ENCODE assay signal across 10 cellular contexts in the genomic region with DNA sequence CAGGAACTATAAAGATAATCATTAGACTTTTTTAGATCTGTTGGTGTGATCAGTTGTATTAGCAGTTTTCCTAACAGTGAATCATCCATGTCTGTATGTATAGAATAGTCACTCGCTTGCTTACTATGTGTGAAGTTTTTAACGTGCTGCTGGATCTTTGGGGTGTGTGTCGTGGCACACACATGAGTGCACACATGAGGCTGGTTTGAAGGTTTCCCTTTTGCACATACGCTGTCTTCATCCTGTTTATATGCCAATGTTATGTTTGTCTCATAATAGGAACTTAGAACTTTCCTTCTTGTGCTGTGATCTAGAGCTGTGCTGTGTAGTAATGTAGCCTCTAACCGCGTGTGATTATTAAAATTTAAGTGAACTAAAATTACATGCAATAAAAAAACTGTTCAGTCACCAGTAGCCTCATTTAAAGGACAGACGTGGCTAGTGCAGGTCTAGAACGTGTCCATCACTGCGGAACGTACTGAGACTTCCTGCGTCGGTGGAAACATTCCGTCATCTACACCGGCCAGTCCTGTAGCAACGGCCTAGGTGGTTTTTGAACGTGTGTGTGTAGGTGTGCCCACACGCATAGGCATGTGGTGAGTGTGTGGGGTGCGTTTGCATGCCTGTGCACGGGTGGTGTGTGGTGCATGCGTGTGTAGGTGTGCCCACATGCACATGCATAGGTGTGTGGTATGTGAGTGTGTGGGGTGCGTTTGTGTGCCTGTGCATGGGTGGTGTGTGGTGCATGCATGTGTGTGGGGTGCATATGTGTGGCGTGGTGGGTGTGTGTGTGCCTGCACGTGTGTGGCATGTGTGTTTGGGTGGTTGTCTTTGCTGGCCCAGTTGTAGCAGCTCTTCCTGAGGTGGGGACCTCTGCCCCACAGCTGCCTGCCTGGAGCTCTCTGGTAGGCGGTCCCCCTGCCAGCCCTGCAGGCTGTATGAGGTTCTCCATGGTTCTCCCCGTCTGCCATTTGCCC. TPM values are rescaled to one million over a fixed set of nuclear protein-coding genes. Genes with fewer than 3 reads are reported as not detected.
DNase-seq lines count a peak whose midpoint lies in the region; ATAC-seq, FAIRE-seq and TF ChIP-seq lines count a peak whose summit lies in the region.
"Had no signal": no experiment of that assay in that cellular context is flagged by ENCODE, and none has a peak within 500 bp of the region (broad histone marks: within the 10 kb centered on the region; RNA-seq: fewer than 3 reads in every experiment).

No MANE protein-coding gene starts in this region.

- peaks cover 0 to 9% (median 4%) of the 10 kb centered on the region in 7 donors for H3K9me3 Mint-ChIP-seq in naive B cell

- H3K36me3 ChIP-seq in vagina (no peaks in the 10 kb centered on the region), thyroid gland (no peaks in the 10 kb centered on the region), breast epithelium (no peaks in the 10 kb centered on the region)
- H3K36me3 ChIP-seq: tibial nerve had no signal

- DNase-seq in GM18507 (ENCODE audit: extremely low spot score, insufficient read length, low read depth), result peak; percentile 28
- peak; percentile 76 for DNase-seq in naive B cell
- DNase-seq in KBM-7, result no peak
- no peak for DNase-seq in vagina (ENCODE audit: extremely low spot score in 2 of 2)
- no peak for DNase-seq in thyroid gland
- DNase-seq in breast epithelium (ENCODE audit: low spot score in 2 of 2), result no peak
- DNase-seq: NCI-H2029 had no signal

- H3K27me3 Mint-ChIP-seq in naive B cell, result no peaks in the 10 kb centered on the region

- no peak overlapping the region for H3K27ac ChIP-seq in vagina
- H3K27ac ChIP-seq in thyroid gland, result no peak overlapping the region
- no peak overlapping the region for H3K27ac ChIP-seq in breast epithelium

- peak overlapping the region; percentile 62 to 91 (median 84) for H3K4me3 Mint-ChIP-seq in naive B cell

- 80 to 86% methylated on average over 25 of the region's 25 CpGs for WGBS in thyroid gland, 2 donors

- H3K4me1 Mint-ChIP-seq in naive B cell, result peaks cover 62 to 89% (median 83%) of the 10 kb centered on the region in 3 donors

- peak overlapping the region; percentile 94 to 99 (median 98) for H3K27ac Mint-ChIP-seq in naive B cell

- no peaks in the 10 kb centered on the region for H3K9me3 ChIP-seq in vagina
- H3K9me3 ChIP-seq in thyroid gland, result no peaks in the 10 kb centered on the region
- H3K9me3 ChIP-seq in breast epithelium, result no peaks in the 10 kb centered on the region
- H3K9me3 ChIP-seq: tibial nerve had no signal

- peak; percentile 90 for FAIRE-seq in GM18507 (lab: Jason Lieb, UNC)

- peaks cover 4 to 8% of the 10 kb centered on the region in 2 donors for H3K36me3 Mint-ChIP-seq in naive B cell

- TF ChIP-seq POLR2A in vagina (IDR thresholded peaks at IDR 0.05), result no peak
- TF ChIP-seq POLR2A in thyroid gland (IDR thresholded peaks at IDR 0.05), result no peak
- no peak for TF ChIP-seq POLR2A in breast epithelium (IDR thresholded peaks at IDR 0.05)

- no peak for TF ChIP-seq CTCF in vagina (IDR thresholded peaks at IDR 0.05)
- no peak for TF ChIP-seq CTCF in thyroid gland (IDR thresholded peaks at IDR 0.05)
- TF ChIP-seq CTCF in breast epithelium (IDR thresholded peaks at IDR 0.05), result no peak

- ATAC-seq in GM21447 (IDR thresholded peaks at IDR 0.05; ENCODE audit: unreplicated experiment) (peak; percentile 69), HG03565 (IDR thresholded peaks at IDR 0.05; ENCODE audit: unreplicated experiment) (peak; percentile 57), naive B cell (ENCODE audit: low read depth in 2 of 2) (peak; percentile 74 to 78)

- in situ Hi-C loops in KBM-7 (cut with MboI; ENCODE audit: low pct_unique_long_range_greater_than_20kb, low sequenced_read_pairs), result no loop called here

- intact Hi-C loops in vagina (cut with DNase I) (no loop called here), thyroid gland (cut with DNase I) (no loop called here), breast epithelium (cut with DNase I; ENCODE audit: low total_unique reads) (no loop called here)

- H3K4me1 ChIP-seq in vagina (peaks cover 79% of the 10 kb centered on the region), thyroid gland (peaks cover 4 to 28% of the 10 kb centered on the region in 2 donors), breast epithelium (no peaks in the 10 kb centered on the region)

- no peak overlapping the region for H3K4me3 ChIP-seq in vagina
- H3K4me3 ChIP-seq in thyroid gland (replicated peaks in 1 of 3), result no peak overlapping the region
- no peak overlapping the region for H3K4me3 ChIP-seq in breast epithelium
- H3K4me3 ChIP-seq: tibial nerve had no signal

- H3K27me3 ChIP-seq in vagina (no peaks in the 10 kb centered on the region), thyroid gland (no peaks in the 10 kb centered on the region), breast epithelium (no peaks in the 10 kb centered on the region)
- H3K27me3 ChIP-seq: tibial nerve had no signal

RNA-seq across cellular contexts. Expression of a gene that starts 56.6 kb away (rescaled TPM):
- polyA plus RNA-seq in naive B cell (ENCODE audit: low read depth in 6 of 6), result 1 to 10 TPM; 1.3 to 6.7 (median 2.1) TPM
- total RNA-seq in vagina (24.3 TPM), thyroid gland (10 to 100 TPM; 30.4 to 75.8 (median 41.1) TPM), breast epithelium (10 to 100 TPM; 26.6 to 50.6 (median 38.7) TPM)

Comparison
In these comparisons a context has a peak if more than half of its experiments do, and no peak if none do; other contexts are left out.
1. DNase-seq: peak in GM18507 (single experiment) and naive B cell (single experiment); none in KBM-7 (single experiment), vagina (0 of 2), thyroid gland (0 of 2) and breast epithelium (0 of 2).
2. Peak in every context shown above with its lines, with median percentiles within 50 percentile points of each other: ATAC-seq.